Comparison of ENCODE assay signal across 10 cellular contexts in the genomic region with DNA sequence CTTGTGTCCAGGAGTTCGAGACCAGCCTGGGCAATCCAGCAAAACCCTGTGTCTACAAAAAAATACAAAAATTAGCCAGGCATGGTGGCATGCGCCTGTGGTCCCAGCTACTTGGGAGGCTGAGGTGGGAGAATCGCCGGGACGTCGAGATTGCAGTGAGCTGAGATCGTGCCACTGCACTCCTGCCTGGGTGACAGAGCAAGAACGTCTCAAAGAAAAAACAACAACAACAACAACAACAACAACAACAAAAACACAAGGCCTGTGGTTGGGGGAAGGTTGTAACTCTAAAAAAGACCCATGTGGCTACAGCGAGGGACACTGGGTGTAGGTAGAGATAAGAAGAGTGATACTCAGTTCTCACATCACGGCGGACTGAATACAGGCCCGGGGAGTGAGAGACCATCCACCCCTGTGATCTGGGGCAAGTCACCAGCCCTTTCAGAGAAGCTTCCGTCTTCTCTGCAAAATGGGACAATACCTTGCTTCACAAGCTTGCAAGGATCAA. TPM values are rescaled to one million over a fixed set of nuclear protein-coding genes. Genes with fewer than 3 reads are reported as not detected.
DNase-seq lines count a peak whose midpoint lies in the region; ATAC-seq and TF ChIP-seq lines count a peak whose summit lies in the region.
"Had no signal": no experiment of that assay in that cellular context is flagged by ENCODE, and none has a peak within 500 bp of the region (broad histone marks: within the 10 kb centered on the region; RNA-seq: fewer than 3 reads in every experiment).

No MANE protein-coding gene starts in this region.

- H3K4me3 Mint-ChIP-seq in CD8-positive, alpha-beta memory T cell = peak overlapping the region; percentile 86 to 98 (median 89)
- peak overlapping the region; percentile 81 for H3K4me3 Mint-ChIP-seq in activated naive CD8-positive, alpha-beta T cell treated with anti-CD3 and anti-CD28 coated beads, Interleukin-2, amount 50 U/mL, for 24 hours
- H3K4me3 Mint-ChIP-seq in neural crest cell = peak overlapping the region; percentile 88

- no peak for ATAC-seq in activated naive CD8-positive, alpha-beta T cell treated with anti-CD3 and anti-CD28 coated beads, Interleukin-2, amount 50 U/mL, for 24 hours
- ATAC-seq in GM21528 (IDR thresholded peaks at IDR 0.05; ENCODE audit: low FRiP score, unreplicated experiment) = no peak
- no peak for ATAC-seq in GM21619 (IDR thresholded peaks at IDR 0.05; ENCODE audit: unreplicated experiment)

- H3K27me3 ChIP-seq in CD8-positive, alpha-beta memory T cell (ENCODE audit: insufficient read depth, low read length, poor library complexity, severe bottlenecking) = no peaks in the 10 kb centered on the region
- H3K27me3 ChIP-seq: heart right ventricle had no signal

- no peaks in the 10 kb centered on the region for H3K9me3 ChIP-seq in CD8-positive, alpha-beta memory T cell (ENCODE audit: low read length)
- H3K9me3 ChIP-seq: heart right ventricle had no signal

- DNase-seq in CD8-positive, alpha-beta memory T cell = no peak
- DNase-seq in Jurkat, Clone E6-1 (ENCODE audit: low read depth, low spot score) = no peak
- DNase-seq in activated naive CD8-positive, alpha-beta T cell treated with anti-CD3 and anti-CD28 coated beads, Interleukin-2, amount 50 U/mL, for 24 hours = no peak
- DNase-seq in neural crest cell (ENCODE audit: low read depth, low spot score) = no peak
- DNase-seq in cortex of kidney (lab: John Stamatoyannopoulos, UW) = no peak
- no peak for DNase-seq in DMS114 treated with DMSO at 0.1 percent for 48 hours (lab: John Stamatoyannopoulos, UW; ENCODE audit: unreplicated experiment)

- peaks cover 0 to 2% of the 10 kb centered on the region in 2 donors for H3K27me3 Mint-ChIP-seq in CD8-positive, alpha-beta memory T cell
- no peaks in the 10 kb centered on the region for H3K27me3 Mint-ChIP-seq in activated naive CD8-positive, alpha-beta T cell treated with anti-CD3 and anti-CD28 coated beads, Interleukin-2, amount 50 U/mL, for 24 hours
- H3K27me3 Mint-ChIP-seq in neural crest cell (ENCODE audit: low read depth) = peaks cover 3% of the 10 kb centered on the region

- H3K36me3 ChIP-seq in CD8-positive, alpha-beta memory T cell (ENCODE audit: insufficient read depth, low read length) = no peaks in the 10 kb centered on the region

- peaks cover 43% of the 10 kb centered on the region for H3K4me1 ChIP-seq in CD8-positive, alpha-beta memory T cell (ENCODE audit: insufficient read depth, low read length)

- H3K4me1 Mint-ChIP-seq in CD8-positive, alpha-beta memory T cell = peaks cover 44 to 61% (median 59%) of the 10 kb centered on the region in 3 donors
- H3K4me1 Mint-ChIP-seq in activated naive CD8-positive, alpha-beta T cell treated with anti-CD3 and anti-CD28 coated beads, Interleukin-2, amount 50 U/mL, for 24 hours = peaks cover 76% of the 10 kb centered on the region
- H3K4me1 Mint-ChIP-seq in neural crest cell = peaks cover 22% of the 10 kb centered on the region

- CTCF ChIA-PET in CD8-positive, alpha-beta memory T cell (lab: Charles Lee) = interaction anchor here (1.2 to 8.5 kb wide), 6 partner anchors 10 to 39 kb away, joined by 3 to 77 read pairs (median 8); no protein-coding TSS in a partner anchor

- no peak for TF ChIP-seq CTCF in neural crest cell (conservative IDR thresholded peaks at IDR 0.05)

- H3K4me3 ChIP-seq in CD8-positive, alpha-beta memory T cell (ENCODE audit: low read length) = peak overlapping the region; percentile 35
- H3K4me3 ChIP-seq in Jurkat, Clone E6-1 (ENCODE audit: low read length) = peak overlapping the region; percentile 88; the same call in 1 of the 2 replicates

- H3K27ac ChIP-seq in CD8-positive, alpha-beta memory T cell (ENCODE audit: low read depth, low read length) = peak overlapping the region; percentile 87

- peaks cover 9 to 29% (median 10%) of the 10 kb centered on the region in 3 donors for H3K36me3 Mint-ChIP-seq in CD8-positive, alpha-beta memory T cell
- H3K36me3 Mint-ChIP-seq in activated naive CD8-positive, alpha-beta T cell treated with anti-CD3 and anti-CD28 coated beads, Interleukin-2, amount 50 U/mL, for 24 hours (ENCODE audit: low read depth) = peaks cover 28% of the 10 kb centered on the region
- H3K36me3 Mint-ChIP-seq in neural crest cell (ENCODE audit: low read depth) = no peaks in the 10 kb centered on the region

- H3K9me3 Mint-ChIP-seq in CD8-positive, alpha-beta memory T cell = peaks cover 0 to 3% (median 0%) of the 10 kb centered on the region in 5 donors
- no peaks in the 10 kb centered on the region for H3K9me3 Mint-ChIP-seq in activated naive CD8-positive, alpha-beta T cell treated with anti-CD3 and anti-CD28 coated beads, Interleukin-2, amount 50 U/mL, for 24 hours
- no peaks in the 10 kb centered on the region for H3K9me3 Mint-ChIP-seq in neural crest cell

- H3K27ac Mint-ChIP-seq in CD8-positive, alpha-beta memory T cell = peak overlapping the region in 7 of 8 donors; percentile 93 to 98 (median 96)
- H3K27ac Mint-ChIP-seq in activated naive CD8-positive, alpha-beta T cell treated with anti-CD3 and anti-CD28 coated beads, Interleukin-2, amount 50 U/mL, for 24 hours = peak overlapping the region; percentile 88
- H3K27ac Mint-ChIP-seq in neural crest cell (ENCODE audit: unreplicated experiment) = peak overlapping the region; percentile 35

- POLR2A ChIA-PET in CD8-positive, alpha-beta memory T cell (lab: Charles Lee) = interaction anchor here (0.6 to 6.0 kb wide), 6 partner anchors 7 to 268 kb away, joined by 3 to 139 read pairs (median 5); partner anchors contain the start of gene USP48

RNA-seq across cellular contexts. Expression of gene CDC42, which starts 0.8 kb away (rescaled TPM):
- total RNA-seq in CD8-positive, alpha-beta memory T cell = 100 to 1,000 TPM; 317 to 347 TPM
- polyA plus RNA-seq in CD8-positive, alpha-beta memory T cell = 294 TPM
- polyA plus RNA-seq in Jurkat, Clone E6-1 (2012; ENCODE audit: insufficient read depth, insufficient read length) = 173 TPM
- total RNA-seq in neural crest cell = 192 and 198 TPM in 2 replicates

RNA-seq across cellular contexts. Expression of gene CELA3A, which starts 50.2 kb away (rescaled TPM):
- not detected for total RNA-seq in CD8-positive, alpha-beta memory T cell
- not detected for polyA plus RNA-seq in CD8-positive, alpha-beta memory T cell
- polyA plus RNA-seq in Jurkat, Clone E6-1 (2012; ENCODE audit: insufficient read depth, insufficient read length) = not detected
- not detected in 2 replicates for total RNA-seq in neural crest cell
- total RNA-seq: dermis microvascular lymphatic vessel endothelial cell had no signal

Comparison
In these comparisons a context has a peak if more than half of its experiments do, and no peak if none do; other contexts are left out.
1. H3K27ac Mint-ChIP-seq: peak in every context shown above with its lines; median percentile 96 in CD8-positive, alpha-beta memory T cell; 88 in activated naive CD8-positive, alpha-beta T cell treated with anti-CD3 and anti-CD28 coated beads, Interleukin-2, amount 50 U/mL, for 24 hours; 35 in neural crest cell.